Comparison of ENCODE assay signal across 1 cellular context in the genomic region with DNA sequence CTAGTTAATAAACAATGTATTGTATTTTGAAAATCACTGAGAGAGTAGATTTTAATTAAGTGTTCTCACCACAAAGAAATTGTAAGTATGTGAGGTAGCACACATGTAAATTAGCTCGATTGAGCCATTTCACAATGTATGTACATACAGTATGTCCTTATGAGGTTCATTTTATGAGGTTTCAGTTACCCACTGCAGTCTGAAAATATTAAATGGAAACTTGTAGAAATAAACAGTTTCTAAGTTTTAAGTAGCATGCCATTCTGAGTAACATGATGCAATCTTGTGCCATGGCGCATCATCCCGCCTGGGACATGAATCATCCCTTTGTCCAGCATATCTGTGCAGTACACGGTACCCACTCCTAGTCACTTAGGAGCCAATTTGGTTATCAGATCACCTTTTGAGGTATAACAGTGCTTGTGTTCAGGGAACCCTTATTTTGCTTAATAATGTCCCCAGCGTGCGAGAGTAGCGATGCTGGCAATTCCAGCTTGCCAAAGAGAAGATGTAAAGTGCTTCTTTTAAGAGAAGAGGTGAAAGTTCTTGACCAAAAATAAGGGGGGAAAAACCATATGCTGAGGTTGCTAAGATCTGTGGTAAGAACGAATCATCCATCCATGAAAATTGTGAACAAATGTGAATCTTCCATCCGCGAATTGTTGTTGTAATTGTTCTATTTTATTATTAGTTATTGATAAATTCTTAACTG.
A peak's percentile ranks its signal among the peaks of the same experiment; 100 is the strongest.
TF ChIP-seq lines count a peak whose summit lies in the region.

No MANE protein-coding gene starts in this region.

TF ChIP-seq in HepG2, 621 proteins besides CTCF, POLR2A, EP300 and RAD21 (continued from another document):
- TF ChIP-seq, protein P1, sequence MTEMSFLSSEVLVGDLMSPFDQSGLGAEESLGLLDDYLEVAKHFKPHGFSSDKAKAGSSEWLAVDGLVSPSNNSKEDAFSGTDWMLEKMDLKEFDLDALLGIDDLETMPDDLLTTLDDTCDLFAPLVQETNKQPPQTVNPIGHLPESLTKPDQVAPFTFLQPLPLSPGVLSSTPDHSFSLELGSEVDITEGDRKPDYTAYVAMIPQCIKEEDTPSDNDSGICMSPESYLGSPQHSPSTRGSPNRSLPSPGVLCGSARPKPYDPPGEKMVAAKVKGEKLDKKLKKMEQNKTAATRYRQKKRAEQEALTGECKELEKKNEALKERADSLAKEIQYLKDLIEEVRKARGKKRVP (CRISPR knock-in tag; IDR thresholded peaks at IDR 0.05): peak in 1 of 2 experiments; percentile 98; a peak in 2 of 4 replicates
- TF ChIP-seq FOSL2 (CRISPR knock-in tag; IDR thresholded peaks at IDR 0.05): peak; percentile 94
